ENCODE assay signal across 15 cellular contexts in the genomic region with DNA sequence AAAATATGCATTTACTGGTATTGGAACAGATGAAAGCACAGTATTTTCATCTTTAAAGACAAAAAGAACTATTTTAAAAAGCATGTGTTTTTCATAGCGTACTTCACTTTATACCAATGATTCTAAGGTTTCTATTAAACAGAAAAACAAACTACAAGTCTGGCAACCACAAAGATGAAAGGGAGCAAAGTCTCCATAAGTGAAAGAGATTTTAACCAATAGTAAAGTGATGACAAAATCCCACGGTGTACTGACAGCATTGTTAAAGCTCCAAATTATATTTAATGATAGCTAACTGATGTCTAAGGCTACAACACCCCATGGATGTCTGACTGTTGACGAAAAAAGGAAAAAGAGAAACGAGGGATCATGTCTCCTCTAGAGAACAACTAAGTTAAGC.
DNase-seq lines count a peak whose midpoint lies in the region; ATAC-seq lines count a peak whose summit lies in the region.
"Had no signal": no experiment of that assay in that cellular context is flagged by ENCODE, and none has a peak within 500 bp of the region (broad histone marks: within the 10 kb centered on the region; RNA-seq: fewer than 3 reads in every experiment).

No MANE protein-coding gene starts in this region.

- H3K9me3 Mint-ChIP-seq in T-helper 1 cell treated with Interleukin-12 subunit alpha and Interleukin-12 subunit beta and Interleukin-4 antibody, amounts not matched to agents 30 μg/mL and 1 μg/mL, for 36 hours = no peaks in the 10 kb centered on the region
- H3K9me3 Mint-ChIP-seq in stimulated activated naive CD8-positive, alpha-beta T cell treated with anti-CD3 and anti-CD28 coated beads, Interleukin-15, Interleukin-2, amounts not matched to agents 100 ng/mL and 50 ng/mL, for 24 hours = no peaks in the 10 kb centered on the region
- no peaks in the 10 kb centered on the region for H3K9me3 Mint-ChIP-seq in activated naive CD8-positive, alpha-beta T cell treated with anti-CD3 and anti-CD28 coated beads, Interleukin-2, amount 50 U/mL, for 24 hours

- peaks cover 46% of the 10 kb centered on the region for H3K4me1 Mint-ChIP-seq in T-helper 1 cell treated with Interleukin-12 subunit alpha and Interleukin-12 subunit beta and Interleukin-4 antibody, amounts not matched to agents 30 μg/mL and 1 μg/mL, for 36 hours (ENCODE audit: low read depth)
- peaks cover 53% of the 10 kb centered on the region for H3K4me1 Mint-ChIP-seq in stimulated activated naive CD8-positive, alpha-beta T cell treated with anti-CD3 and anti-CD28 coated beads, Interleukin-15, Interleukin-2, amounts not matched to agents 100 ng/mL and 50 ng/mL, for 24 hours (ENCODE audit: low read depth)
- peaks cover 57% of the 10 kb centered on the region for H3K4me1 Mint-ChIP-seq in activated naive CD8-positive, alpha-beta T cell treated with anti-CD3 and anti-CD28 coated beads, Interleukin-2, amount 50 U/mL, for 24 hours

- ATAC-seq in stimulated activated naive CD8-positive, alpha-beta T cell treated with anti-CD3 and anti-CD28 coated beads, Interleukin-15, Interleukin-2, amounts not matched to agents 100 U/mL and 50 U/mL, for 24 hours = no peak
- no peak for ATAC-seq in activated naive CD8-positive, alpha-beta T cell treated with anti-CD3 and anti-CD28 coated beads, Interleukin-2, amount 50 U/mL, for 24 hours

- H3K4me3 Mint-ChIP-seq in T-helper 1 cell treated with Interleukin-12 subunit alpha and Interleukin-12 subunit beta and Interleukin-4 antibody, amounts not matched to agents 30 μg/mL and 1 μg/mL, for 36 hours = no peak overlapping the region
- H3K4me3 Mint-ChIP-seq in stimulated activated naive CD8-positive, alpha-beta T cell treated with anti-CD3 and anti-CD28 coated beads, Interleukin-15, Interleukin-2, amounts not matched to agents 100 ng/mL and 50 ng/mL, for 24 hours = peak overlapping the region; percentile 17
- peak overlapping the region; percentile 17 for H3K4me3 Mint-ChIP-seq in activated naive CD8-positive, alpha-beta T cell treated with anti-CD3 and anti-CD28 coated beads, Interleukin-2, amount 50 U/mL, for 24 hours

- DNase-seq in T-helper 1 cell = no peak
- no peak for DNase-seq in stimulated activated naive CD8-positive, alpha-beta T cell treated with anti-CD3 and anti-CD28 coated beads, Interleukin-15, Interleukin-2, amounts not matched to agents 100 U/mL and 50 U/mL, for 24 hours
- no peak for DNase-seq in activated naive CD8-positive, alpha-beta T cell treated with anti-CD3 and anti-CD28 coated beads, Interleukin-2, amount 50 U/mL, for 24 hours
- no peak for DNase-seq in stimulated activated CD4-positive, alpha-beta T cell treated with anti-CD3 and anti-CD28 coated beads, Interleukin-2, amount 100 ng/mL, for 48 hours
- no peak for DNase-seq in stimulated activated naive CD4-positive, alpha-beta T cell treated with Interleukin-2 at 50 U/mL for 16 hours (lab: John Stamatoyannopoulos, UW)
- no peak for DNase-seq in NCI-H82 treated with DMSO at 0.1 percent for 48 hours (lab: John Stamatoyannopoulos, UW; ENCODE audit: unreplicated experiment)
- DNase-seq: 8988T, Caco-2, HCEC 1CT, Karpas-422, NCI-H1105 treated with DMSO at 0.1 percent for 48 hours, NCI-H187, NCI-H510A had no signal

- peaks cover 3% of the 10 kb centered on the region for H3K36me3 Mint-ChIP-seq in T-helper 1 cell treated with Interleukin-12 subunit alpha and Interleukin-12 subunit beta and Interleukin-4 antibody, amounts not matched to agents 30 μg/mL and 1 μg/mL, for 36 hours (ENCODE audit: low read depth)
- no peaks in the 10 kb centered on the region for H3K36me3 Mint-ChIP-seq in stimulated activated naive CD8-positive, alpha-beta T cell treated with anti-CD3 and anti-CD28 coated beads, Interleukin-15, Interleukin-2, amounts not matched to agents 100 ng/mL and 50 ng/mL, for 24 hours (ENCODE audit: low read depth)
- no peaks in the 10 kb centered on the region for H3K36me3 Mint-ChIP-seq in activated naive CD8-positive, alpha-beta T cell treated with anti-CD3 and anti-CD28 coated beads, Interleukin-2, amount 50 U/mL, for 24 hours (ENCODE audit: low read depth)

- peak overlapping the region; percentile 62 for H3K27ac Mint-ChIP-seq in T-helper 1 cell treated with Interleukin-12 subunit alpha and Interleukin-12 subunit beta and Interleukin-4 antibody, amounts not matched to agents 30 μg/mL and 1 μg/mL, for 36 hours
- no peak overlapping the region for H3K27ac Mint-ChIP-seq in stimulated activated naive CD8-positive, alpha-beta T cell treated with anti-CD3 and anti-CD28 coated beads, Interleukin-15, Interleukin-2, amounts not matched to agents 100 ng/mL and 50 ng/mL, for 24 hours
- H3K27ac Mint-ChIP-seq in activated naive CD8-positive, alpha-beta T cell treated with anti-CD3 and anti-CD28 coated beads, Interleukin-2, amount 50 U/mL, for 24 hours = peak overlapping the region; percentile 53

- no peaks in the 10 kb centered on the region for H3K27me3 Mint-ChIP-seq in T-helper 1 cell treated with Interleukin-12 subunit alpha and Interleukin-12 subunit beta and Interleukin-4 antibody, amounts not matched to agents 30 μg/mL and 1 μg/mL, for 36 hours (ENCODE audit: low read depth)
- no peaks in the 10 kb centered on the region for H3K27me3 Mint-ChIP-seq in stimulated activated naive CD8-positive, alpha-beta T cell treated with anti-CD3 and anti-CD28 coated beads, Interleukin-15, Interleukin-2, amounts not matched to agents 100 ng/mL and 50 ng/mL, for 24 hours
- no peaks in the 10 kb centered on the region for H3K27me3 Mint-ChIP-seq in activated naive CD8-positive, alpha-beta T cell treated with anti-CD3 and anti-CD28 coated beads, Interleukin-2, amount 50 U/mL, for 24 hours
